In the genomic region with DNA sequence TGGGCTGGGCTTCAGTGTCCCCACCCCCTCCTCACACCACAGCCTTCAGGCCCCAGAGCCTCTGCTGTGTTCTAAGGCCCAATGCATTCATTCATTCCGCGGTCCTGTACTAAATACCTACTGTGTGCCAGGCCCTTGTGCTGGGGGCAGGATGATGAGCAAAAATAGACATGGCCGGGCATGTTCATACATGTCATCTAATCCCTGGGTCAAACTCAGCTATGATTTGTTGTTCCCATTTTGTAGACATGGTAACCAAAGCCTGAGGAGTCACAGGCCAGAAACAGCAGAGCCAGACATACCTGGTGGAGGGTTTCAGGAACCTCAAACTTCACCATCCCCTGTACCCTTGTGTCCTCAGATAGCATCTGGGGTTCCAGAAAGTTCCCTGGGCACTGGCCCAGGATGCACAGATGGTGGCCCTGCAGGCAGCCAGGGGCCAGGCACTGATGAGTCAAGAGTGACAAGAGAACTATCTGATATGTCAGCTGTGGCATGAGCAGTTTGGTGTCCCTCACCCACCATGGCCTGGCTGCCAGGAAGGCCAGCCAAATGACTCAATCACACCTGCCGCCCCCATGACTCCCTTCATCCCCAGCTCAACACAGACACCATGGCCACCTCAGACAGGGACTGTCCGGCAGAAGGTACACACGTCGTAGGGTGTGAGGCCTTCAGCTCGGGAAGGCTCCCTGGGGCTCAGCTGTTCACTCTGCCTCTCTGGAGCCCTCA, we compare ENCODE assay signal across 9 cellular contexts. TPM values are rescaled to one million over a fixed set of nuclear protein-coding genes. Genes with fewer than 3 reads are reported as not detected.
DNase-seq lines count a peak whose midpoint lies in the region; ATAC-seq, FAIRE-seq and TF ChIP-seq lines count a peak whose summit lies in the region.
"Had no signal": no experiment of that assay in that cellular context is flagged by ENCODE, and none has a peak within 500 bp of the region (broad histone marks: within the 10 kb centered on the region; RNA-seq: fewer than 3 reads in every experiment).

No MANE protein-coding gene starts in this region.

- no peak for TF ChIP-seq POLR2A in prostate gland (IDR thresholded peaks at IDR 0.05)

- no peak overlapping the region for H3K4me3 Mint-ChIP-seq in activated CD8-positive, alpha-beta T cell treated with anti-CD3 and anti-CD28 coated beads for 36 hours
- H3K4me3 Mint-ChIP-seq: nephron progenitor cell had no signal

- peak in 1 of 8 donors; percentile 8 for ATAC-seq in heart right ventricle
- peak; percentile 45 for ATAC-seq in activated CD8-positive, alpha-beta T cell treated with anti-CD3 and anti-CD28 coated beads for 36 hours

- H3K36me3 ChIP-seq in heart right ventricle: peaks cover 0 to 26% (median 0%) of the 10 kb centered on the region in 9 donors
- peaks cover 0 to 4% of the 10 kb centered on the region in 2 donors for H3K36me3 ChIP-seq in kidney (ENCODE audit: control insufficient read depth in 1 of 2, insufficient read depth in 2 of 2, low read length in 2 of 2)
- no peaks in the 10 kb centered on the region for H3K36me3 ChIP-seq in prostate gland
- no peaks in the 10 kb centered on the region; the same call in 1 of the 2 replicates for H3K36me3 ChIP-seq in H7 (replicated peaks; ENCODE audit: control insufficient read depth, insufficient read depth, low read length)

- peaks cover 29% of the 10 kb centered on the region for H3K27me3 Mint-ChIP-seq in activated CD8-positive, alpha-beta T cell treated with anti-CD3 and anti-CD28 coated beads for 36 hours

- peak overlapping the region; percentile 21 for H3K27ac Mint-ChIP-seq in activated CD8-positive, alpha-beta T cell treated with anti-CD3 and anti-CD28 coated beads for 36 hours
- H3K27ac Mint-ChIP-seq: nephron progenitor cell had no signal

- CTCF ChIA-PET in activated CD8-positive, alpha-beta T cell treated with anti-CD3 and anti-CD28 coated beads for 36 hours (lab: Charles Lee): interaction anchor here (0.7 to 7.6 kb wide), 18 partner anchors 8 to 227 kb away, joined by 3 to 54 read pairs (median 4); a partner anchor contains a TSS

- 73 to 78% methylated on average over 8 of the region's 8 CpGs for WGBS in heart right ventricle, 2 donors
- 90% methylated on average over 8 of the region's 8 CpGs for WGBS in prostate gland

- DNase-seq in heart right ventricle (no peak), cardiac septum (ENCODE audit: low spot score) (no peak), kidney (peak; percentile 60), prostate gland (ENCODE audit: low spot score) (no peak), NCI-H187 treated with DMSO at 0.1 percent for 48 hours (lab: John Stamatoyannopoulos, UW) (no peak), H7 (no peak)
- peak; percentile 46 for DNase-seq in activated CD8-positive, alpha-beta T cell treated with anti-CD3 and anti-CD28 coated beads for 36 hours
- DNase-seq in activated CD4-positive, CD25-positive, alpha-beta regulatory T cell treated with anti-CD3 and anti-CD28 coated beads, Interleukin-2, amount 50 U/mL, for 72 hours: no peak
- DNase-seq: nephron progenitor cell had no signal

- no peaks in the 10 kb centered on the region for H3K9me3 ChIP-seq in heart right ventricle
- H3K9me3 ChIP-seq in kidney (ENCODE audit: control insufficient read depth in 1 of 2, low read length in 2 of 2): no peaks in the 10 kb centered on the region
- H3K9me3 ChIP-seq in prostate gland: no peaks in the 10 kb centered on the region

- no peak overlapping the region for H3K9ac ChIP-seq in kidney (ENCODE audit: low read length in 2 of 2)

- H3K27me3 ChIP-seq in heart right ventricle (peaks cover 0 to 36% (median 10%) of the 10 kb centered on the region in 7 donors), prostate gland (replicated peaks; ENCODE audit: insufficient read depth) (no peaks in the 10 kb centered on the region), H7 (ENCODE audit: control insufficient read depth, insufficient read depth, low read length) (peaks cover 37% of the 10 kb centered on the region)

- H3K27ac ChIP-seq in heart right ventricle (peak overlapping the region; percentile 9 to 97 (median 90)), kidney (ENCODE audit: low read depth in 2 of 2, low read length in 2 of 2) (no peak overlapping the region), prostate gland (no peak overlapping the region)

- no peak for FAIRE-seq in kidney (lab: Jason Lieb, UNC)

- no peaks in the 10 kb centered on the region for H3K9me3 Mint-ChIP-seq in activated CD8-positive, alpha-beta T cell treated with anti-CD3 and anti-CD28 coated beads for 36 hours
- H3K9me3 Mint-ChIP-seq: nephron progenitor cell had no signal

- H3K4me1 ChIP-seq in heart right ventricle (peaks cover 3 to 69% (median 41%) of the 10 kb centered on the region in 9 donors), kidney (ENCODE audit: control insufficient read depth in 1 of 2, insufficient read depth in 1 of 2, low read depth in 1 of 2, low read length in 2 of 2) (peaks cover 0 to 14% of the 10 kb centered on the region in 2 donors), prostate gland (replicated peaks) (peaks cover 12% of the 10 kb centered on the region)

- H3K36me3 Mint-ChIP-seq in activated CD8-positive, alpha-beta T cell treated with anti-CD3 and anti-CD28 coated beads for 36 hours (ENCODE audit: low read depth): peaks cover 10% of the 10 kb centered on the region

- POLR2A ChIA-PET in activated CD8-positive, alpha-beta T cell treated with anti-CD3 and anti-CD28 coated beads for 36 hours (lab: Charles Lee): interaction anchor here (1.0 kb wide), 1 partner anchor 9 kb away, joined by 3 read pairs; a partner anchor contains a TSS

- H3K4me3 ChIP-seq in heart right ventricle (no peak overlapping the region), kidney (ENCODE audit: low read length in 2 of 2) (no peak overlapping the region), prostate gland (no peak overlapping the region), H7 (ENCODE audit: insufficient read depth, low read depth, low read length) (no peak overlapping the region)

- H3K4me1 Mint-ChIP-seq in activated CD8-positive, alpha-beta T cell treated with anti-CD3 and anti-CD28 coated beads for 36 hours (ENCODE audit: low read depth): peaks cover 26% of the 10 kb centered on the region

- TF ChIP-seq CTCF in heart right ventricle (IDR thresholded peaks at IDR 0.05) (no peak), kidney (IDR thresholded peaks at IDR 0.05; ENCODE audit: borderline replicate concordance, extremely low read depth, insufficient read depth) (no peak), prostate gland (IDR thresholded peaks at IDR 0.05) (no peak)
- TF ChIP-seq CTCF in activated CD8-positive, alpha-beta T cell treated with anti-CD3 and anti-CD28 coated beads for 36 hours (IDR thresholded peaks at IDR 0.05): no peak

- intact Hi-C loops in heart right ventricle (cut with DNase I) (loop anchor here in 2 of 10 donors (2.0 kb wide), 2 partner anchors 27 to 31 kb away; no protein-coding TSS in a partner anchor), cardiac septum (cut with DNase I) (no loop called here), kidney (cut with DNase I) (no loop called here), prostate gland (cut with DNase I) (no loop called here)
- intact Hi-C loops in activated CD8-positive, alpha-beta T cell treated with anti-CD3 and anti-CD28 coated beads for 36 hours (cut with micrococcal nuclease): no loop called here

RNA-seq across cellular contexts. Expression of a gene that starts 2.7 kb away (rescaled TPM):
- total RNA-seq in heart right ventricle: 1,000 to 10,000 TPM in 1 of 10 donors, 100 to 1,000 TPM in 5, 10 to 100 TPM in 4; 48.4 to 1,227 (median 105) TPM
- 100 to 1,000 TPM; 176 to 435 TPM for polyA plus RNA-seq in heart right ventricle
- total RNA-seq in cardiac septum: 245 TPM
- total RNA-seq in activated CD8-positive, alpha-beta T cell treated with anti-CD3 and anti-CD28 coated beads for 36 hours: 1 to 10 TPM in 1 of 2 experiments, under 1 TPM in 1; 0.61 to 1.1 TPM
- total RNA-seq in kidney: 90.9 TPM
- polyA plus RNA-seq in kidney (ENCODE audit: insufficient read depth, low read depth, low replicate concordance): 14.3 TPM
- 10 to 100 TPM; 17.0 to 37.0 TPM for total RNA-seq in prostate gland
- total RNA-seq in H7 (2014; rRNA removed; shearing (Covaris generic)): 0.10 TPM in 1 of 2 replicates, not detected in the other

RNA-seq across cellular contexts. Expression of a gene that starts 6.1 kb away (rescaled TPM):
- total RNA-seq in heart right ventricle (100 to 1,000 TPM; 103 to 196 (median 111) TPM), cardiac septum (118 TPM), kidney (71.2 TPM), prostate gland (100 to 1,000 TPM in 1 of 2 donors, 10 to 100 TPM in 1; 80.2 to 159 TPM)
- polyA plus RNA-seq in heart right ventricle (100 to 1,000 TPM; 189 to 743 TPM), kidney (ENCODE audit: insufficient read depth, low read depth, low replicate concordance) (284 TPM)
- 100 to 1,000 TPM; 150 to 162 TPM for total RNA-seq in activated CD8-positive, alpha-beta T cell treated with anti-CD3 and anti-CD28 coated beads for 36 hours
- total RNA-seq in H7 (2014; rRNA removed; shearing (Covaris generic)): 91.1 TPM in 2 replicates

RNA-seq across cellular contexts. Expression of a gene that starts 7.2 kb away (rescaled TPM):
- total RNA-seq in heart right ventricle (100 to 1,000 TPM in 3 of 10 donors, 10 to 100 TPM in 7; 56.1 to 194 (median 81.5) TPM), cardiac septum (64.0 TPM), kidney (72.1 TPM), prostate gland (10 to 100 TPM; 36.3 to 61.5 TPM)
- polyA plus RNA-seq in heart right ventricle (100 to 1,000 TPM in 1 of 2 donors, 10 to 100 TPM in 1; 25.1 to 145 TPM), kidney (ENCODE audit: insufficient read depth, low read depth, low replicate concordance) (76.9 TPM)
- total RNA-seq in activated CD8-positive, alpha-beta T cell treated with anti-CD3 and anti-CD28 coated beads for 36 hours: 10 to 100 TPM; 24.7 to 24.9 TPM
- 8.3 and 13.0 TPM in 2 replicates for total RNA-seq in H7 (2014; rRNA removed; shearing (Covaris generic))

RNA-seq across cellular contexts. Expression of a gene that starts 9.4 kb away (rescaled TPM):
- total RNA-seq in heart right ventricle (under 1 TPM in 3 of 10 donors, not detected in 7; 0.25 to 0.47 (median 0.47) TPM), cardiac septum (0.35 TPM), kidney (1,188 TPM), prostate gland (not detected)
- polyA plus RNA-seq in heart right ventricle (under 1 TPM; 0.15 to 0.59 TPM), kidney (ENCODE audit: insufficient read depth, low read depth, low replicate concordance) (1,180 TPM)
- not detected for total RNA-seq in activated CD8-positive, alpha-beta T cell treated with anti-CD3 and anti-CD28 coated beads for 36 hours
- total RNA-seq in H7 (2014; rRNA removed; shearing (Covaris generic)): not detected in 2 replicates

RNA-seq across cellular contexts. Expression of a gene that starts 33.0 kb away (rescaled TPM):
- total RNA-seq in heart right ventricle (1 to 10 TPM in 6 of 10 donors, under 1 TPM in 4; 0.45 to 2.4 (median 1.1) TPM), cardiac septum (0.62 TPM), kidney (2.1 TPM), prostate gland (under 1 TPM; 0.36 to 0.80 TPM)
- polyA plus RNA-seq in heart right ventricle (1 to 10 TPM in 1 of 2 donors, under 1 TPM in 1; 0.07 to 2.8 TPM), kidney (ENCODE audit: insufficient read depth, low read depth, low replicate concordance) (7.8 TPM)
- 1 to 10 TPM; 2.1 to 2.9 TPM for total RNA-seq in activated CD8-positive, alpha-beta T cell treated with anti-CD3 and anti-CD28 coated beads for 36 hours
- 0.31 and 0.44 TPM in 2 replicates for total RNA-seq in H7 (2014; rRNA removed; shearing (Covaris generic))

Comparison
In these comparisons a context has a peak if more than half of its experiments do, and no peak if none do; other contexts are left out.
1. DNase-seq: peak in activated CD8-positive, alpha-beta T cell treated with anti-CD3 and anti-CD28 coated beads for 36 hours (single experiment) and kidney (single experiment); none in heart right ventricle (0 of 2), cardiac septum (single experiment), prostate gland (single experiment), NCI-H187 treated with DMSO at 0.1 percent for 48 hours (single experiment), activated CD4-positive, CD25-positive, alpha-beta regulatory T cell treated with anti-CD3 and anti-CD28 coated beads, Interleukin-2, amount 50 U/mL, for 72 hours (single experiment) and H7 (single experiment).
2. H3K27ac ChIP-seq: peak in heart right ventricle (10 of 10); none in kidney (0 of 2) and prostate gland (0 of 2).
3. RNA of a gene that starts 2.7 kb away (total RNA-seq): 245 TPM in cardiac septum (single experiment), 48.4 to 1,227 TPM in heart right ventricle, 90.9 TPM in kidney (single experiment) and 17.0 to 37.0 TPM in prostate gland; 0.61 to 1.1 TPM in activated CD8-positive, alpha-beta T cell treated with anti-CD3 and anti-CD28 coated beads for 36 hours and 0.10 TPM in H7; every median in the first group is over 4 times any median in the second.